Comparison of ENCODE assay signal across 23 cellular contexts in the genomic region with DNA sequence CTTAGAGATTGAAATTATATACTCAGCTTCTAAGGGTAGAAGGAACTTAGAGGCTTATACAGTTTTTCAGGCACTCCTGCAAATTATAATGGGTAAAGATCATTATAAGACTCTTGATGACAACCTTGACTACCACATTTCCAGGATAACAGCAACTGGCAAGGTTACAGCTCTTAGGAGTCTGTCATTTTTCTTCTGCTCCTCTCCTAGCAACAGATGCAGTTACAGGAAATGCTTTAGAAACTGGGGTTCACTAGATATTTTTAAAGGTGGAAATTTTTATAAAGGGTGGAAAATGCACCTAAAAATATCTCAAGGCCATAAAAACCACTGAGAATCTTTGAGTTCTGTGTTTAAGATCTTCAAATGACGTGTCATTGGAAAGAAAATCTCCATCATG.
"Had no signal": no experiment of that assay in that cellular context is flagged by ENCODE, and none has a peak within 500 bp of the region (broad histone marks: within the 10 kb centered on the region; RNA-seq: fewer than 3 reads in every experiment).

No MANE protein-coding gene starts in this region.

- H3K27me3 ChIP-seq: MG63 had no signal

- H3K9ac ChIP-seq: SK-N-SH had no signal

- H3K27ac Mint-ChIP-seq: T-cell had no signal

- DNase-seq: IMR-90, Karpas-422, KG1, MG63, NCI-H1092, NCI-H1105 treated with DMSO at 0.1 percent for 48 hours, NCI-H1417 treated with DMSO at 0.1 percent for 48 hours, NCI-H146, NCI-H1694 treated with DMSO at 0.1 percent for 48 hours, NCI-H1930, NCI-H2107, NCI-H2171 treated with DMSO at 0.1 percent for 48 hours, NCI-H226, NCI-H446, NCI-H510A, NCI-H524 treated with DMSO at 0.1 percent for 48 hours, NCI-H82, PC-3, SHP77, SK-N-SH, SW 1271, T-cell had no signal

- H3K4me3 ChIP-seq: MG63 had no signal

- H3K9me2 ChIP-seq: SK-N-SH had no signal

- H3K36me3 ChIP-seq: MG63 had no signal

- H3K9me3 Mint-ChIP-seq: T-cell had no signal

- H3K4me2 ChIP-seq: SK-N-SH had no signal

- H3K4me3 Mint-ChIP-seq: T-cell had no signal

- H3K9me3 ChIP-seq: MG63, SK-N-SH had no signal

- H3K27ac ChIP-seq: RWPE1 had no signal

- H3K36me3 Mint-ChIP-seq: T-cell had no signal
